1 cellular context compared by ENCODE assay signal in genomic region chr2:172079838-172080640, GRCh38.
TF ChIP-seq lines count a peak whose summit lies in the region.

No MANE protein-coding gene starts in this region.

TF ChIP-seq in WTC11, 78 proteins besides CTCF, POLR2A, EP300 and RAD21 (continued from another document):
- TF ChIP-seq E2F5 (CRISPR knock-in tag; IDR thresholded peaks at IDR 0.05) = no peak
- no peak for TF ChIP-seq MAX (CRISPR knock-in tag; IDR thresholded peaks at IDR 0.05)
